ENCODE assay signal across 1 cellular context in genomic region chr6:132063204-132063603, GRCh38.
TF ChIP-seq lines count a peak whose summit lies in the region.

No MANE protein-coding gene starts in this region.

TF ChIP-seq in GM23338, 12 proteins besides CTCF, POLR2A, EP300 and RAD21 (continued from another document):
- TF ChIP-seq ZNF462 (CRISPR knock-in tag; IDR thresholded peaks at IDR 0.05) (no peak), ZNF331 (CRISPR knock-in tag; IDR thresholded peaks at IDR 0.05; ENCODE audit: low read depth) (no peak), NANOG (IDR thresholded peaks at IDR 0.05; ENCODE audit: borderline replicate concordance) (no peak), EZH2 (IDR thresholded peaks at IDR 0.05; ENCODE audit: low read depth, unreplicated experiment) (no peak), POLR2AphosphoS5 (IDR thresholded peaks at IDR 0.05; ENCODE audit: low read depth) (no peak)
- TF ChIP-seq, protein P1, sequence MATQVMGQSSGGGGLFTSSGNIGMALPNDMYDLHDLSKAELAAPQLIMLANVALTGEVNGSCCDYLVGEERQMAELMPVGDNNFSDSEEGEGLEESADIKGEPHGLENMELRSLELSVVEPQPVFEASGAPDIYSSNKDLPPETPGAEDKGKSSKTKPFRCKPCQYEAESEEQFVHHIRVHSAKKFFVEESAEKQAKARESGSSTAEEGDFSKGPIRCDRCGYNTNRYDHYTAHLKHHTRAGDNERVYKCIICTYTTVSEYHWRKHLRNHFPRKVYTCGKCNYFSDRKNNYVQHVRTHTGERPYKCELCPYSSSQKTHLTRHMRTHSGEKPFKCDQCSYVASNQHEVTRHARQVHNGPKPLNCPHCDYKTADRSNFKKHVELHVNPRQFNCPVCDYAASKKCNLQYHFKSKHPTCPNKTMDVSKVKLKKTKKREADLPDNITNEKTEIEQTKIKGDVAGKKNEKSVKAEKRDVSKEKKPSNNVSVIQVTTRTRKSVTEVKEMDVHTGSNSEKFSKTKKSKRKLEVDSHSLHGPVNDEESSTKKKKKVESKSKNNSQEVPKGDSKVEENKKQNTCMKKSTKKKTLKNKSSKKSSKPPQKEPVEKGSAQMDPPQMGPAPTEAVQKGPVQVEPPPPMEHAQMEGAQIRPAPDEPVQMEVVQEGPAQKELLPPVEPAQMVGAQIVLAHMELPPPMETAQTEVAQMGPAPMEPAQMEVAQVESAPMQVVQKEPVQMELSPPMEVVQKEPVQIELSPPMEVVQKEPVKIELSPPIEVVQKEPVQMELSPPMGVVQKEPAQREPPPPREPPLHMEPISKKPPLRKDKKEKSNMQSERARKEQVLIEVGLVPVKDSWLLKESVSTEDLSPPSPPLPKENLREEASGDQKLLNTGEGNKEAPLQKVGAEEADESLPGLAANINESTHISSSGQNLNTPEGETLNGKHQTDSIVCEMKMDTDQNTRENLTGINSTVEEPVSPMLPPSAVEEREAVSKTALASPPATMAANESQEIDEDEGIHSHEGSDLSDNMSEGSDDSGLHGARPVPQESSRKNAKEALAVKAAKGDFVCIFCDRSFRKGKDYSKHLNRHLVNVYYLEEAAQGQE (IDR thresholded peaks at IDR 0.05; ENCODE audit: unreplicated experiment), result no peak
